ENCODE assay signal across 26 cellular contexts in the genomic region with DNA sequence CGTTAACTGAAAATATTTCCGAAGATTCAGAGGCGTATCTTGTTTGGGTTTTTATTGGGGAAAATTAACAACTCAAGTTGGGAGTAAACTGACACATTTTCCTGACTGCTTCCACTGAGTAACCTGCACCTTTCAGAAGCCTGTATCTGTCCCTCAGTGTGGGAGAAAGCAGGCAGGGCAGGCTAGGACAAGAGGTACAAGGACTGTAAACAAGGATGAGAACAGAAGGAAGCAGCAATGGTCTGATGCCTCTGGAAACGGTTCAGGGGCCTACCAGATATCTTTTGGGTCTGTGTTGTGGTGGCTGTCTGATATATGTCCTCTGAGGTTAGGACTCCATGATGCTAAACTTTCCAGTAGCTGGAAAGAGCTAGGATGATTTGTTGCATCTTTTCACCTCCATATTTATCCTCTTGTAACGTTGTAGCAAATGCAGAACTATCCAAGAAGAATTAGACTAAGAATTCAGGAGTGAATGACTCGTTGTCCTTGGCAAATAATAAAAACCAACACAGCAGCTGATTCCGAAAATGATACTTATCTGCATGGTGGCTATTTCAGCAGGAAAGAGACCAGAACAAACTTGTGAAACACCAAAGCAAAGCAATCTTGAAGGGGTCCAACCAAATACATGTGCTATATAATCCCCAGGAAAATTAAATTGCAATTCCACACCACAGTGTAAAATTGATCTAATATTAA.
DNase-seq lines count a peak whose midpoint lies in the region; ATAC-seq and TF ChIP-seq lines count a peak whose summit lies in the region.
"Had no signal": no experiment of that assay in that cellular context is flagged by ENCODE, and none has a peak within 500 bp of the region (broad histone marks: within the 10 kb centered on the region; RNA-seq: fewer than 3 reads in every experiment).

No MANE protein-coding gene starts in this region.

- H3K4me1 ChIP-seq in MM.1S (ENCODE audit: low read length) (peaks cover 24% of the 10 kb centered on the region), suprapubic skin (peaks cover 25% of the 10 kb centered on the region)
- H3K4me1 ChIP-seq: neural progenitor cell, right lobe of liver, upper lobe of right lung had no signal

- no peak for TF ChIP-seq POLR2A in suprapubic skin (IDR thresholded peaks at IDR 0.05)

- no peaks in the 10 kb centered on the region for H3K9me3 ChIP-seq in MM.1S (replicated peaks; ENCODE audit: insufficient read depth, low read length)
- no peaks in the 10 kb centered on the region for H3K9me3 ChIP-seq in suprapubic skin
- H3K9me3 ChIP-seq: BLaER1 treated with 17β-estradiol and CSF1 and Interleukin-3, amounts not matched to agents 10 nM and 100 nM; esophagus muscularis mucosa; right lobe of liver; upper lobe of right lung had no signal

- H3K79me2 ChIP-seq in MM.1S (ENCODE audit: low read length), result no peaks in the 10 kb centered on the region

- H3K27me3 Mint-ChIP-seq in nephron progenitor cell (ENCODE audit: low read depth, poor library complexity), result peaks cover 3% of the 10 kb centered on the region

- H3K27me3 ChIP-seq in MM.1S (replicated peaks; ENCODE audit: insufficient read depth, low read length), result no peaks in the 10 kb centered on the region
- no peaks in the 10 kb centered on the region for H3K27me3 ChIP-seq in suprapubic skin
- H3K27me3 ChIP-seq: BLaER1 treated with 17β-estradiol and CSF1 and Interleukin-3, amounts not matched to agents 10 nM and 100 nM; brain microvascular endothelial cell; dorsolateral prefrontal cortex; esophagus muscularis mucosa; neural progenitor cell; right lobe of liver; upper lobe of right lung had no signal

- no peak overlapping the region for H3K9ac ChIP-seq in MM.1S (ENCODE audit: low read length)
- H3K9ac ChIP-seq: BLaER1 treated with 17β-estradiol and CSF1 and Interleukin-3, amounts not matched to agents 10 nM and 100 nM; neural progenitor cell had no signal

- H3K4me3 ChIP-seq in MM.1S (ENCODE audit: low read length) (no peak overlapping the region), astrocyte of the spinal cord (ENCODE audit: low read depth, low read length) (no peak overlapping the region), suprapubic skin (no peak overlapping the region)
- H3K4me3 ChIP-seq: BLaER1 treated with 17β-estradiol and CSF1 and Interleukin-3, amounts not matched to agents 10 nM and 100 nM; dorsolateral prefrontal cortex; esophagus muscularis mucosa; GM23338; neural progenitor cell; right lobe of liver; SK-N-MC; upper lobe of right lung had no signal

- no peaks in the 10 kb centered on the region for H3K9me3 Mint-ChIP-seq in nephron progenitor cell
- H3K9me3 Mint-ChIP-seq: activated T-cell treated with anti-CD3 and anti-CD28 coated beads, Interleukin-2, amount 50 U/mL, for 72 hours; GM23338; neural progenitor cell; stimulated activated effector memory CD8-positive, alpha-beta T cell treated with anti-CD3 and anti-CD28 coated beads, Interleukin-12 subunit alpha, Interleukin-12 subunit beta, amount 100 ng/mL, for 72 hours had no signal

- peaks cover 11% of the 10 kb centered on the region for H3F3A ChIP-seq in MM.1S (ENCODE audit: insufficient read depth, low read length)

- in situ Hi-C loops in astrocyte of the spinal cord (cut with HindIII; ENCODE audit: low sequenced_read_pairs), result no loop called here

- no peak for TF ChIP-seq CTCF in MM.1S (IDR thresholded peaks at IDR 0.05; ENCODE audit: low read length)
- no peak for TF ChIP-seq CTCF in astrocyte of the spinal cord (IDR thresholded peaks at IDR 0.05; ENCODE audit: low read depth, low read length)
- no peak for TF ChIP-seq CTCF in nephron progenitor cell (IDR thresholded peaks at IDR 0.05)
- TF ChIP-seq CTCF in suprapubic skin (IDR thresholded peaks at IDR 0.05), result no peak

- WGBS in suprapubic skin, result 67% methylated on average over 7 of the region's 7 CpGs

- no peak for TF ChIP-seq EP300 in suprapubic skin (IDR thresholded peaks at IDR 0.05)

- no peak overlapping the region; the same call in 1 of the 2 replicates for H2AFZ ChIP-seq in MM.1S (ENCODE audit: low read length)
- H2AFZ ChIP-seq: GM23338, neural progenitor cell had no signal

- peak overlapping the region; percentile 88 for H3K27ac Mint-ChIP-seq in nephron progenitor cell
- H3K27ac Mint-ChIP-seq: activated T-cell treated with anti-CD3 and anti-CD28 coated beads, Interleukin-2, amount 50 U/mL, for 72 hours; GM23338; IgD-negative memory B cell; neural progenitor cell had no signal

- H3K36me3 ChIP-seq in MM.1S (replicated peaks; ENCODE audit: insufficient read depth, low read length) (no peaks in the 10 kb centered on the region), suprapubic skin (no peaks in the 10 kb centered on the region)
- H3K36me3 ChIP-seq: BLaER1 treated with 17β-estradiol and CSF1 and Interleukin-3, amounts not matched to agents 10 nM and 100 nM; brain microvascular endothelial cell; esophagus muscularis mucosa; neural progenitor cell; right lobe of liver; upper lobe of right lung had no signal

- no peaks in the 10 kb centered on the region for H4K20me1 ChIP-seq in MM.1S (ENCODE audit: insufficient read depth, low read length)
- H4K20me1 ChIP-seq: BLaER1 treated with 17β-estradiol and CSF1 and Interleukin-3, amounts not matched to agents 10 nM and 100 nM had no signal

- no peak overlapping the region for H3K4me3 Mint-ChIP-seq in nephron progenitor cell
- H3K4me3 Mint-ChIP-seq: GM23338; IgD-negative memory B cell; neural progenitor cell; stimulated activated effector memory CD8-positive, alpha-beta T cell treated with anti-CD3 and anti-CD28 coated beads, Interleukin-12 subunit alpha, Interleukin-12 subunit beta, amount 100 ng/mL, for 72 hours had no signal

- peaks cover 41% of the 10 kb centered on the region for H3K4me1 Mint-ChIP-seq in nephron progenitor cell

- DNase-seq in MM.1S (no peak), astrocyte of the spinal cord (ENCODE audit: low read depth, low spot score) (peak; percentile 42), nephron progenitor cell (no peak), suprapubic skin (ENCODE audit: low spot score in 2 of 2) (no peak), T-helper 2 cell (no peak)
- DNase-seq: activated T-cell treated with anti-CD3 and anti-CD28 coated beads, Interleukin-2, amount 50 U/mL, for 72 hours; NCI-H1048; NCI-H187; NK-92 treated with Interleukin-12 subunit alpha and Interleukin-12 subunit beta, amount 100 ng/mL, for 24 hours; posterior cingulate gyrus; stimulated activated CD4-positive, alpha-beta T cell treated with anti-CD3 and anti-CD28 coated beads, Interleukin-4, amount 100 ng/mL, for 4 hours; T-helper 1 cell; upper lobe of right lung had no signal

- H3K27ac ChIP-seq in MM.1S (ENCODE audit: low read length) (peak overlapping the region; percentile 46; the same call in 1 of the 2 replicates), suprapubic skin (peak overlapping the region; percentile 31)
- H3K27ac ChIP-seq: dorsolateral prefrontal cortex, neural progenitor cell, right lobe of liver, SK-N-MC, upper lobe of right lung had no signal

- H3K4me2 ChIP-seq in MM.1S (ENCODE audit: low read depth, low read length), result peak overlapping the region; percentile 44
- H3K4me2 ChIP-seq: GM23338, neural progenitor cell had no signal

- H3K36me3 Mint-ChIP-seq in nephron progenitor cell (ENCODE audit: low read depth), result peaks cover 21% of the 10 kb centered on the region
- H3K36me3 Mint-ChIP-seq: IgD-negative memory B cell; neural progenitor cell; stimulated activated effector memory CD8-positive, alpha-beta T cell treated with anti-CD3 and anti-CD28 coated beads, Interleukin-12 subunit alpha, Interleukin-12 subunit beta, amount 100 ng/mL, for 72 hours had no signal

- H3K9me2 ChIP-seq in MM.1S (replicated peaks; ENCODE audit: insufficient read depth, low read length), result no peaks in the 10 kb centered on the region

- no peak for ATAC-seq in HG03097 (IDR thresholded peaks at IDR 0.05; ENCODE audit: low FRiP score, unreplicated experiment)
- ATAC-seq in HG02678 (IDR thresholded peaks at IDR 0.05; ENCODE audit: unreplicated experiment), result no peak
- no peak for ATAC-seq in GM21528 (IDR thresholded peaks at IDR 0.05; ENCODE audit: low FRiP score, unreplicated experiment)
- ATAC-seq: GM23338 had no signal
